Comparison of ENCODE assay signal across 8 cellular contexts in genomic region chr10:93199221-93199681, GRCh38.
A peak's percentile ranks its signal among the peaks of the same experiment; 100 is the strongest.
DNase-seq lines count a peak whose midpoint lies in the region; ATAC-seq and TF ChIP-seq lines count a peak whose summit lies in the region.

No MANE protein-coding gene starts in this region.

- H3K9me3 ChIP-seq in osteoblast (ENCODE audit: low read depth, low read length): no peaks in the 10 kb centered on the region

- no peak overlapping the region for H3K4me3 Mint-ChIP-seq in activated naive CD8-positive, alpha-beta T cell treated with anti-CD3 and anti-CD28 coated beads for 36 hours

- no peaks in the 10 kb centered on the region for H4K20me1 ChIP-seq in osteoblast (ENCODE audit: insufficient read depth, low read length)

- H3K27me3 Mint-ChIP-seq in activated naive CD8-positive, alpha-beta T cell treated with anti-CD3 and anti-CD28 coated beads for 36 hours: peaks cover 5% of the 10 kb centered on the region

- H3K36me3 Mint-ChIP-seq in activated naive CD8-positive, alpha-beta T cell treated with anti-CD3 and anti-CD28 coated beads for 36 hours: no peaks in the 10 kb centered on the region

- H3K36me3 ChIP-seq in osteoblast (ENCODE audit: insufficient read depth, low read length): no peaks in the 10 kb centered on the region

- H3K27me3 ChIP-seq in osteoblast (ENCODE audit: insufficient read depth, low read length): no peaks in the 10 kb centered on the region

- peak overlapping the region; percentile 30 for H3K27ac ChIP-seq in osteoblast (ENCODE audit: low read depth, low read length)

- no peak overlapping the region for H3K27ac Mint-ChIP-seq in activated naive CD8-positive, alpha-beta T cell treated with anti-CD3 and anti-CD28 coated beads for 36 hours

- H3K4me3 ChIP-seq in fibroblast of villous mesenchyme (ENCODE audit: low read depth, low read length) (peak overlapping the region; percentile 29), osteoblast (ENCODE audit: insufficient read depth, low read length) (peak overlapping the region; percentile 62)

- TF ChIP-seq CTCF in fibroblast of villous mesenchyme (IDR thresholded peaks at IDR 0.05; ENCODE audit: insufficient read depth, low read depth, low read length): no peak
- no peak for TF ChIP-seq CTCF in osteoblast (IDR thresholded peaks at IDR 0.05; ENCODE audit: extremely low read depth, low read depth, low read length)
- no peak for TF ChIP-seq CTCF in GM13977 (IDR thresholded peaks at IDR 0.05; ENCODE audit: extremely low read depth, insufficient read depth, missing control alignments)

- H2AFZ ChIP-seq in osteoblast (ENCODE audit: low read length): peak overlapping the region; percentile 82

- H3K4me1 Mint-ChIP-seq in activated naive CD8-positive, alpha-beta T cell treated with anti-CD3 and anti-CD28 coated beads for 36 hours: peaks cover 14% of the 10 kb centered on the region

- ATAC-seq in HG02852 (IDR thresholded peaks at IDR 0.05; ENCODE audit: unreplicated experiment): no peak

- H3K9me3 Mint-ChIP-seq in activated naive CD8-positive, alpha-beta T cell treated with anti-CD3 and anti-CD28 coated beads for 36 hours: no peaks in the 10 kb centered on the region

- DNase-seq in GM03348 (ENCODE audit: low spot score): peak; percentile 69
- peak; percentile 85 for DNase-seq in RPMI7951 (ENCODE audit: low read depth)
- DNase-seq in fibroblast of villous mesenchyme (ENCODE audit: low read depth): peak; percentile 71
- no peak for DNase-seq in osteoblast (ENCODE audit: insufficient read length, low spot score, missing footprints)
- no peak for DNase-seq in GM13977 (ENCODE audit: low spot score)
- DNase-seq in NCI-H2171 (lab: John Stamatoyannopoulos, UW): no peak
- DNase-seq in activated naive CD8-positive, alpha-beta T cell treated with anti-CD3 and anti-CD28 coated beads for 36 hours: no peak

- H3K4me1 ChIP-seq in osteoblast (ENCODE audit: insufficient read depth, low read length): peaks cover 13% of the 10 kb centered on the region

- in situ Hi-C loops in GM13977 (cut with MboI; ENCODE audit: low pct_unique_long_range_greater_than_20kb, low sequenced_read_pairs, unreplicated experiment): no loop called here

- H3K4me2 ChIP-seq in osteoblast (ENCODE audit: insufficient read depth, low read length): peak overlapping the region; percentile 80

- no peaks in the 10 kb centered on the region for H3K79me2 ChIP-seq in osteoblast (ENCODE audit: insufficient read depth, low read length)

Comparison
In these comparisons a context has a peak if more than half of its experiments do, and no peak if none do; other contexts are left out.
1. DNase-seq: peak in GM03348 (single experiment), RPMI7951 (single experiment) and fibroblast of villous mesenchyme (single experiment); none in osteoblast (single experiment), GM13977 (single experiment), NCI-H2171 (single experiment) and activated naive CD8-positive, alpha-beta T cell treated with anti-CD3 and anti-CD28 coated beads for 36 hours (single experiment).